Comparison of ENCODE assay signal across 8 cellular contexts in genomic region chr12:98503593-98504367, GRCh38. TPM values are rescaled to one million over a fixed set of nuclear protein-coding genes. Genes with fewer than 3 reads are reported as not detected.
DNase-seq lines count a peak whose midpoint lies in the region; ATAC-seq and TF ChIP-seq lines count a peak whose summit lies in the region.

No MANE protein-coding gene starts in this region.

- no peaks in the 10 kb centered on the region for H3K9me2 ChIP-seq in SK-N-SH

- H3K9me3 ChIP-seq in SK-N-SH (no peaks in the 10 kb centered on the region), thymus (ENCODE audit: control insufficient read depth) (no peaks in the 10 kb centered on the region)

- TF ChIP-seq RAD21 in SK-N-SH (IDR thresholded peaks at IDR 0.05; ENCODE audit: low read length), result no peak

- peak in 1 of 2 experiments; percentile 34; a peak in 1 of 4 replicates for TF ChIP-seq EP300 in SK-N-SH (IDR thresholded peaks at IDR 0.05; ENCODE audit: borderline replicate concordance in 1 of 2, low read depth in 1 of 2, low read length in 1 of 2)

- H3K79me2 ChIP-seq in SK-N-SH (ENCODE audit: insufficient read depth), result no peaks in the 10 kb centered on the region

- WGBS in SK-N-SH (ENCODE audit: low lambda C conversion rate), result 2% methylated on average over 39 of the region's 43 CpGs
- under 1% methylated on average over 43 of the region's 43 CpGs for WGBS in thymus

- peaks cover 14% of the 10 kb centered on the region for H3F3A ChIP-seq in SK-N-SH (replicated peaks; ENCODE audit: insufficient read depth)

- H3K27ac ChIP-seq in SK-N-SH (ENCODE audit: low read depth in 2 of 2, low read length in 1 of 2), result peak overlapping the region; percentile 96 to 99
- H3K27ac ChIP-seq in thymus (ENCODE audit: low read depth), result peak overlapping the region; percentile 99

- H3K4me3 Mint-ChIP-seq in glutamatergic neuron (ENCODE audit: unreplicated experiment) (peak overlapping the region; percentile 91), osteocyte (ENCODE audit: unreplicated experiment) (peak overlapping the region; percentile 92)

- no peak for TF ChIP-seq CTCF in SK-N-SH (IDR thresholded peaks at IDR 0.05)
- no peak for TF ChIP-seq CTCF in glutamatergic neuron (IDR thresholded peaks at IDR 0.05; ENCODE audit: partially characterized antibody, unreplicated experiment)
- no peak for TF ChIP-seq CTCF in osteocyte (IDR thresholded peaks at IDR 0.05)

- H2AFZ ChIP-seq in SK-N-SH (ENCODE audit: low read depth), result peak overlapping the region; percentile 91

- no peaks in the 10 kb centered on the region for H3K36me3 ChIP-seq in SK-N-SH (replicated peaks in 1 of 2; ENCODE audit: control insufficient read depth in 1 of 2, insufficient read depth in 2 of 2, low read length in 1 of 2)
- no peaks in the 10 kb centered on the region for H3K36me3 ChIP-seq in thymus (ENCODE audit: control insufficient read depth, insufficient read depth)

- H3K36me3 Mint-ChIP-seq in activated naive CD4-positive, alpha-beta T cell treated with anti-CD3 and anti-CD28 coated beads, Interleukin-2, amount 50 U/mL, for 72 hours, result peaks cover 4 to 5% of the 10 kb centered on the region in 2 donors
- peaks cover 12% of the 10 kb centered on the region for H3K36me3 Mint-ChIP-seq in glutamatergic neuron (ENCODE audit: unreplicated experiment)
- H3K36me3 Mint-ChIP-seq in osteocyte (ENCODE audit: unreplicated experiment), result no peaks in the 10 kb centered on the region

- H3K4me1 Mint-ChIP-seq in glutamatergic neuron (ENCODE audit: low read depth, unreplicated experiment) (peaks cover 2% of the 10 kb centered on the region), osteocyte (ENCODE audit: unreplicated experiment) (peaks cover 13% of the 10 kb centered on the region)

- H3K27me3 ChIP-seq in SK-N-SH (ENCODE audit: insufficient read depth) (no peaks in the 10 kb centered on the region), thymus (ENCODE audit: control insufficient read depth, insufficient read depth) (no peaks in the 10 kb centered on the region)

- CTCF ChIA-PET in SK-N-SH (lab: Yijun Ruan, JAX), result interaction anchor here (1.0 to 1.4 kb wide), 5 partner anchors 10 to 45 kb away, joined by 3 to 4 read pairs (median 3); no protein-coding TSS in a partner anchor

- no peaks in the 10 kb centered on the region for H4K20me1 ChIP-seq in SK-N-SH (ENCODE audit: insufficient read depth)

- POLR2A ChIA-PET in SK-N-SH (lab: Yijun Ruan, JAX), result interaction anchor here (0.9 to 1.0 kb wide), 2 partner anchors 12 kb away, joined by 3 read pairs; partner anchors contain the start of gene TMPO

- H3K4me1 ChIP-seq in SK-N-SH (ENCODE audit: control insufficient read depth in 1 of 2, insufficient read depth in 2 of 2, low read depth in 1 of 2, low read length in 1 of 2) (peaks cover 0 to 5% of the 10 kb centered on the region in 2 experiments; a peak in 1 of 4 replicates), thymus (ENCODE audit: control insufficient read depth, insufficient read depth, low read length) (no peaks in the 10 kb centered on the region)

- H3K9me3 Mint-ChIP-seq in activated naive CD4-positive, alpha-beta T cell treated with anti-CD3 and anti-CD28 coated beads, Interleukin-2, amount 50 U/mL, for 72 hours, result peaks cover 0 to 4% of the 10 kb centered on the region in 2 donors
- H3K9me3 Mint-ChIP-seq in glutamatergic neuron (ENCODE audit: unreplicated experiment), result peaks cover 25% of the 10 kb centered on the region
- H3K9me3 Mint-ChIP-seq in osteocyte (ENCODE audit: unreplicated experiment), result no peaks in the 10 kb centered on the region

- DNase-seq in NCI-H1092 (lab: John Stamatoyannopoulos, UW) (peak; percentile 78), SK-N-SH (peak; percentile 81), glutamatergic neuron (peak; percentile 94), osteocyte (ENCODE audit: extremely low spot score, unreplicated experiment) (peak; percentile 97)
- peak; percentile 92 to 96 for DNase-seq in activated naive CD4-positive, alpha-beta T cell treated with anti-CD3 and anti-CD28 coated beads, Interleukin-2, amount 50 U/mL, for 72 hours (ENCODE audit: low spot score in 2 of 2)

- peaks cover 24% of the 10 kb centered on the region for H3K27me3 Mint-ChIP-seq in glutamatergic neuron (ENCODE audit: unreplicated experiment)
- H3K27me3 Mint-ChIP-seq in osteocyte (ENCODE audit: unreplicated experiment), result no peaks in the 10 kb centered on the region

- ATAC-seq in HG02588 (IDR thresholded peaks at IDR 0.05; ENCODE audit: unreplicated experiment), result peak; percentile 68
- ATAC-seq in activated naive CD4-positive, alpha-beta T cell treated with anti-CD3 and anti-CD28 coated beads, Interleukin-2, amount 50 U/mL, for 72 hours, result peak; percentile 74 to 87

- H3K4me3 ChIP-seq in GM08714 (ENCODE audit: low read length) (peak overlapping the region; percentile 64), SK-N-SH (ENCODE audit: low read depth in 2 of 2, low read length in 1 of 2) (peak overlapping the region; percentile 71 to 86), thymus (ENCODE audit: low read length) (peak overlapping the region; percentile 59)

- peak overlapping the region; percentile 81 for H3K4me2 ChIP-seq in SK-N-SH

- H3K27ac Mint-ChIP-seq in activated naive CD4-positive, alpha-beta T cell treated with anti-CD3 and anti-CD28 coated beads, Interleukin-2, amount 50 U/mL, for 72 hours, result peak overlapping the region; percentile 99 to 100
- H3K27ac Mint-ChIP-seq in glutamatergic neuron (ENCODE audit: unreplicated experiment) (peak overlapping the region; percentile 98), osteocyte (ENCODE audit: unreplicated experiment) (peak overlapping the region; percentile 100)

- H3K9ac ChIP-seq in SK-N-SH, result peak overlapping the region; percentile 86

TF ChIP-seq in SK-N-SH, 30 proteins besides CTCF, POLR2A, EP300 and RAD21 (continues in another document):
- TF ChIP-seq REST (IDR thresholded peaks at IDR 0.05; ENCODE audit: low read depth, low read length) (0 out of 2 replicates have a peak, but pooled peaks have one; percentile 27), MAX (IDR thresholded peaks at IDR 0.05; ENCODE audit: low read depth) (no peak), TEAD4 (IDR thresholded peaks at IDR 0.05; ENCODE audit: borderline replicate concordance, insufficient read depth) (peak; percentile 95), RCOR1 (IDR thresholded peaks at IDR 0.05; ENCODE audit: low read length) (peak; percentile 71; the same call in 1 of the 2 replicates), FOXM1 (IDR thresholded peaks at IDR 0.05; ENCODE audit: low read depth) (0 out of 2 replicates have a peak, but pooled peaks have one; percentile 9), MXI1 (IDR thresholded peaks at IDR 0.05; ENCODE audit: low read depth, low read length) (peak; percentile 70; the same call in 1 of the 2 replicates), YY1 (IDR thresholded peaks at IDR 0.05; ENCODE audit: low read depth) (peak; percentile 93), RFX5 (IDR thresholded peaks at IDR 0.05; ENCODE audit: low read length) (no peak), FOSL2 (IDR thresholded peaks at IDR 0.05; ENCODE audit: borderline replicate concordance, low read depth) (peak; percentile 66), ZBTB33 (IDR thresholded peaks at IDR 0.05; ENCODE audit: borderline replicate concordance, low read depth) (no peak)

RNA-seq across cellular contexts. Expression of gene TMPO, which starts 11.6 kb away (rescaled TPM):
- 20.8 and 22.1 TPM in 2 replicates for polyA plus RNA-seq in SK-N-SH (2012; rRNA removed)
- polyA plus RNA-seq in SK-N-SH (2012; cell fraction: cytosol; rRNA removed), result 26.7 and 28.2 TPM in 2 replicates
- polyA plus RNA-seq in SK-N-SH (2012; cell fraction: nucleus; rRNA removed), result 15.5 and 16.7 TPM in 2 replicates
- 100 to 1,000 TPM; 294 to 438 TPM for total RNA-seq in activated naive CD4-positive, alpha-beta T cell treated with anti-CD3 and anti-CD28 coated beads, Interleukin-2, amount 50 U/mL, for 72 hours
- total RNA-seq in glutamatergic neuron (ENCODE audit: unreplicated experiment), result 80.2 TPM
- 53.8 and 59.3 TPM in 2 replicates for total RNA-seq in osteocyte
- polyA plus RNA-seq in thymus, result 89.7 TPM

Comparison
In these comparisons a context has a peak if more than half of its experiments do, and no peak if none do; other contexts are left out.
1. Peak in every context shown above with its lines: DNase-seq, ATAC-seq, H3K4me3 ChIP-seq and H3K27ac ChIP-seq.